In genomic region chr7:51230723-51231122, GRCh38 we compare ENCODE assay signal across 14 cellular contexts.
"Had no signal": no experiment of that assay in that cellular context is flagged by ENCODE, and none has a peak within 500 bp of the region (broad histone marks: within the 10 kb centered on the region; RNA-seq: fewer than 3 reads in every experiment).

No MANE protein-coding gene starts in this region.

- DNase-seq: esophagus squamous epithelium; foreskin fibroblast; glutamatergic neuron; mammary epithelial cell; mucosa of descending colon; naive thymus-derived CD8-positive, alpha-beta T cell; sigmoid colon; stimulated activated CD4-positive, alpha-beta T cell treated with anti-CD3 and anti-CD28 coated beads, Interleukin-2, amount 100 ng/mL, for 24 hours; stimulated activated CD4-positive, alpha-beta T cell treated with anti-CD3 and anti-CD28 coated beads, Interleukin-4, amount 100 ng/mL, for 4 hours; stimulated activated naive B cell treated with anti-CD40 and anti-IgM and Interleukin-4, amounts not matched to agents 10 μg/mL and 1 μg/mL and 100 μg/mL, for 72 hours; stomach; thyroid gland had no signal

- ATAC-seq: gastroesophageal sphincter; left lobe of liver; mucosa of descending colon; naive thymus-derived CD8-positive, alpha-beta T cell; stimulated activated naive B cell treated with anti-CD40 and anti-IgM and Interleukin-4, amounts not matched to agents 10 μg/mL and 1 μg/mL and 100 μg/mL, for 72 hours had no signal
